ENCODE assay signal across 22 cellular contexts in the genomic region with DNA sequence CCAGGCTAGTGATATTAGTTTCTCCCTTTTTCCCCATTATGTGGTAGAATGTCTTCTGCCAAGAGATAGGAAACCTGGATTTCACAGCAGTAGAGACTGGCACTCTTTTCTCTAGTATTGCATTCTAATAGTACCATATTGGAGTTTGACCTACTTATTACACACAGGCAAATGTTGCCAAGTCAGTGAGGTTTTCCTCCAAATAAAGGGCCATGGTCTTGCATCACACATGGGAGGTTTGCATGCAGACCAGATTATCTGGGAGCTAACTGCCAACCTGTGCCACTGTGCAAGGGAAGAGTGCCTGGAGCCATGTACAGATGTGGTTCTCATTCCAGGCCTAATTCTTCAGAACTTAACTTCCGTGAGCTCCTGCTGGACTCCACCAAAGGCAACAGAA.
DNase-seq lines count a peak whose midpoint lies in the region; ATAC-seq, FAIRE-seq and TF ChIP-seq lines count a peak whose summit lies in the region.
"Had no signal": no experiment of that assay in that cellular context is flagged by ENCODE, and none has a peak within 500 bp of the region (broad histone marks: within the 10 kb centered on the region; RNA-seq: fewer than 3 reads in every experiment).

No MANE protein-coding gene starts in this region.

- H3K4me1 Mint-ChIP-seq in nephron progenitor cell, result peaks cover 21% of the 10 kb centered on the region
- H3K4me1 Mint-ChIP-seq in activated CD4-positive, alpha-beta memory T cell treated with anti-CD3 and anti-CD28 coated beads, Interleukin-2, amount 10 ng/mL, durations not matched to agents 7 days and 5 days, result peaks cover 2% of the 10 kb centered on the region

- no peak for TF ChIP-seq POLR2A in H54 (IDR thresholded peaks at IDR 0.05; ENCODE audit: low read depth, low read length)
- no peak for TF ChIP-seq POLR2A in prostate gland (IDR thresholded peaks at IDR 0.05)

- H3K27ac ChIP-seq in prostate gland, result no peak overlapping the region

- peaks cover 11% of the 10 kb centered on the region for H3K36me3 Mint-ChIP-seq in nephron progenitor cell (ENCODE audit: low read depth)
- peaks cover 14% of the 10 kb centered on the region for H3K36me3 Mint-ChIP-seq in activated CD4-positive, alpha-beta memory T cell treated with anti-CD3 and anti-CD28 coated beads, Interleukin-2, amount 10 ng/mL, durations not matched to agents 7 days and 5 days (ENCODE audit: low read depth)

- 96% methylated on average over 1 of the region's 1 CpG for WGBS in prostate gland

- no peak for TF ChIP-seq CTCF in AG10803 (conservative IDR thresholded peaks at IDR 0.05; ENCODE audit: low read length)
- TF ChIP-seq CTCF in nephron progenitor cell (IDR thresholded peaks at IDR 0.05), result no peak
- no peak for TF ChIP-seq CTCF in prostate gland (IDR thresholded peaks at IDR 0.05)

- peak; percentile 58 for DNase-seq in AG10803 (ENCODE audit: low read depth)
- no peak for DNase-seq in H54 (ENCODE audit: insufficient read length, low spot score)
- DNase-seq in fibroblast of gingiva (ENCODE audit: low read depth), result peak; percentile 69
- no peak for DNase-seq in nephron progenitor cell
- no peak for DNase-seq in activated CD4-positive, alpha-beta memory T cell treated with anti-CD3 and anti-CD28 coated beads, Interleukin-2, amount 10 ng/mL, durations not matched to agents 7 days and 5 days
- DNase-seq in prostate gland (ENCODE audit: low spot score), result no peak
- DNase-seq: BE2C; CD4-positive, alpha-beta memory T cell; DND-41; GF-D8; GOT3; KG1; MG63; NCI-H1092 treated with DMSO at 0.1 percent for 48 hours; NCI-H1694; NCI-H2107; NCI-H345; NCI-H69; SIG-M5 had no signal

- CTCF ChIA-PET in activated CD4-positive, alpha-beta memory T cell treated with anti-CD3 and anti-CD28 coated beads, Interleukin-2, amount 10 ng/mL, durations not matched to agents 7 days and 5 days (lab: Charles Lee), result no interaction called here

- H3K27me3 ChIP-seq in prostate gland (replicated peaks; ENCODE audit: insufficient read depth), result no peaks in the 10 kb centered on the region
- H3K27me3 ChIP-seq: BE2C, MG63 had no signal

- ATAC-seq in HG02970 (IDR thresholded peaks at IDR 0.05; ENCODE audit: low FRiP score, unreplicated experiment) (no peak), HG02571 (IDR thresholded peaks at IDR 0.05; ENCODE audit: unreplicated experiment) (no peak)

- POLR2A ChIA-PET in activated CD4-positive, alpha-beta memory T cell treated with anti-CD3 and anti-CD28 coated beads, Interleukin-2, amount 10 ng/mL, durations not matched to agents 7 days and 5 days (lab: Charles Lee), result no interaction called here

- H3K27me3 Mint-ChIP-seq in nephron progenitor cell (ENCODE audit: low read depth, poor library complexity), result peaks cover 3% of the 10 kb centered on the region
- H3K27me3 Mint-ChIP-seq in activated CD4-positive, alpha-beta memory T cell treated with anti-CD3 and anti-CD28 coated beads, Interleukin-2, amount 10 ng/mL, durations not matched to agents 7 days and 5 days, result no peaks in the 10 kb centered on the region
- H3K27me3 Mint-ChIP-seq: CD4-positive, alpha-beta memory T cell had no signal

- H3K9me3 ChIP-seq in prostate gland, result no peaks in the 10 kb centered on the region
- H3K9me3 ChIP-seq: BE2C, MG63 had no signal

- H3K36me3 ChIP-seq in prostate gland, result no peaks in the 10 kb centered on the region
- H3K36me3 ChIP-seq: MG63 had no signal

- no peaks in the 10 kb centered on the region for H3K4me1 ChIP-seq in prostate gland (replicated peaks)
- H3K4me1 ChIP-seq: BE2C had no signal

- peak overlapping the region; percentile 66 for H3K27ac Mint-ChIP-seq in nephron progenitor cell
- no peak overlapping the region for H3K27ac Mint-ChIP-seq in activated CD4-positive, alpha-beta memory T cell treated with anti-CD3 and anti-CD28 coated beads, Interleukin-2, amount 10 ng/mL, durations not matched to agents 7 days and 5 days
- H3K27ac Mint-ChIP-seq: CD4-positive, alpha-beta memory T cell had no signal

- no peak overlapping the region for H3K4me3 Mint-ChIP-seq in nephron progenitor cell
- no peak overlapping the region for H3K4me3 Mint-ChIP-seq in activated CD4-positive, alpha-beta memory T cell treated with anti-CD3 and anti-CD28 coated beads, Interleukin-2, amount 10 ng/mL, durations not matched to agents 7 days and 5 days
- H3K4me3 Mint-ChIP-seq: CD4-positive, alpha-beta memory T cell had no signal

- intact Hi-C loops in prostate gland (cut with DNase I), result no loop called here

- H3K9me3 Mint-ChIP-seq in nephron progenitor cell, result no peaks in the 10 kb centered on the region
- H3K9me3 Mint-ChIP-seq in activated CD4-positive, alpha-beta memory T cell treated with anti-CD3 and anti-CD28 coated beads, Interleukin-2, amount 10 ng/mL, durations not matched to agents 7 days and 5 days, result no peaks in the 10 kb centered on the region
- H3K9me3 Mint-ChIP-seq: CD4-positive, alpha-beta memory T cell had no signal

- H3K4me3 ChIP-seq in AG10803 (ENCODE audit: low read length) (no peak overlapping the region), prostate gland (no peak overlapping the region)
- H3K4me3 ChIP-seq: MG63 had no signal

- peak; percentile 69 for FAIRE-seq in H54 (lab: Jason Lieb, UNC)
- FAIRE-seq: D721Med had no signal

Comparison
In these comparisons a context has a peak if more than half of its experiments do, and no peak if none do; other contexts are left out.
1. DNase-seq: peak in AG10803 (single experiment) and fibroblast of gingiva (single experiment); none in H54 (single experiment), nephron progenitor cell (single experiment), activated CD4-positive, alpha-beta memory T cell treated with anti-CD3 and anti-CD28 coated beads, Interleukin-2, amount 10 ng/mL, durations not matched to agents 7 days and 5 days (single experiment) and prostate gland (single experiment).